2 cellular contexts compared by ENCODE assay signal in the genomic region with DNA sequence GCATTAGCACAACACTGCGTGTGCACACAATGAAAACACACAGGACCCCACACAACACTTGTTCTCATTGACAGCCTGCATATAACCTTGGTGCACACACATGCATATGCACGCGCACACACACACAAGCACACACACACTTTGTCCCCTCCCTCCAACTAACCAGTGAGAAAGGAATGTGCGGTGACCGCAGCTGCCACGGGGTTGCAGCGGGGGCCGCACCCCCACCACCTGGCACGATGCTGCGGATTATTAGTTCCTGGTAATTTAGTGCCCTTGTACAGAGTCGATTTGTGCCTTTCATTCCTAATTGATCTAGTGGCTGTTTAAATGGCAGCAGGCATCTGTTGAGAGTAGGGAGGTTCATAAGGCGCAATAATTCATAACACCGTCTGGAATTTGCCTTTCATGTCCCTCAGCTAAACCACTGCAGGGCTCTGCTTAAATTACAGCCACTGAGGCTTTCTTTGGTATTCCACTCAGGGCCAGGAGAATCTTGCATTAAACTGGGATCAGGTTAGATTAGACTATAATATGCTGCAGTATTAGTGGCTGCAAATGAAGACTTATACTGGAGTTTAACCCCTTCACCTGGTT.
TF ChIP-seq lines count a peak whose summit lies in the region.

No MANE protein-coding gene starts in this region.

TF ChIP-seq in IMR-90, 13 proteins besides CTCF, POLR2A, EP300 and RAD21:
- TF ChIP-seq, protein P1, sequence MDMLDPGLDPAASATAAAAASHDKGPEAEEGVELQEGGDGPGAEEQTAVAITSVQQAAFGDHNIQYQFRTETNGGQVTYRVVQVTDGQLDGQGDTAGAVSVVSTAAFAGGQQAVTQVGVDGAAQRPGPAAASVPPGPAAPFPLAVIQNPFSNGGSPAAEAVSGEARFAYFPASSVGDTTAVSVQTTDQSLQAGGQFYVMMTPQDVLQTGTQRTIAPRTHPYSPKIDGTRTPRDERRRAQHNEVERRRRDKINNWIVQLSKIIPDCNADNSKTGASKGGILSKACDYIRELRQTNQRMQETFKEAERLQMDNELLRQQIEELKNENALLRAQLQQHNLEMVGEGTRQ (IDR thresholded peaks at IDR 0.05; ENCODE audit: low read depth, low read length): no peak
- TF ChIP-seq NFE2L2 (IDR thresholded peaks at IDR 0.05; ENCODE audit: low read depth, low read length) (no peak), BHLHE40 (IDR thresholded peaks at IDR 0.05; ENCODE audit: low read depth, low read length) (no peak), CHD1 (IDR thresholded peaks at IDR 0.05; ENCODE audit: low read depth, low read length) (no peak), MAZ (IDR thresholded peaks at IDR 0.05; ENCODE audit: borderline replicate concordance, low read depth, low read length) (no peak), RCOR1 (IDR thresholded peaks at IDR 0.05; ENCODE audit: insufficient replicate concordance, low read length) (no peak), FOS (IDR thresholded peaks at IDR 0.05; ENCODE audit: low read depth, low read length) (no peak), MAFK (IDR thresholded peaks at IDR 0.05; ENCODE audit: low read depth, low read length) (no peak), MXI1 (IDR thresholded peaks at IDR 0.05; ENCODE audit: borderline replicate concordance, low read depth, low read length) (no peak), RFX5 (IDR thresholded peaks at IDR 0.05; ENCODE audit: low read depth, low read length) (no peak), CEBPB (IDR thresholded peaks at IDR 0.05; ENCODE audit: low read depth, low read length) (no peak), SMC3 (IDR thresholded peaks at IDR 0.05; ENCODE audit: low read depth, low read length) (no peak)
- TF ChIP-seq, protein P2, sequence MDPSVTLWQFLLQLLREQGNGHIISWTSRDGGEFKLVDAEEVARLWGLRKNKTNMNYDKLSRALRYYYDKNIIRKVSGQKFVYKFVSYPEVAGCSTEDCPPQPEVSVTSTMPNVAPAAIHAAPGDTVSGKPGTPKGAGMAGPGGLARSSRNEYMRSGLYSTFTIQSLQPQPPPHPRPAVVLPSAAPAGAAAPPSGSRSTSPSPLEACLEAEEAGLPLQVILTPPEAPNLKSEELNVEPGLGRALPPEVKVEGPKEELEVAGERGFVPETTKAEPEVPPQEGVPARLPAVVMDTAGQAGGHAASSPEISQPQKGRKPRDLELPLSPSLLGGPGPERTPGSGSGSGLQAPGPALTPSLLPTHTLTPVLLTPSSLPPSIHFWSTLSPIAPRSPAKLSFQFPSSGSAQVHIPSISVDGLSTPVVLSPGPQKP (IDR thresholded peaks at IDR 0.05; ENCODE audit: borderline replicate concordance, low read depth, low read length): no peak

TF ChIP-seq in H1, 55 proteins besides CTCF, POLR2A, EP300 and RAD21:
- TF ChIP-seq EGR1 (IDR thresholded peaks at IDR 0.05; ENCODE audit: borderline replicate concordance, low read depth, low read length) (no peak), RBBP5 (IDR thresholded peaks at IDR 0.05; ENCODE audit: borderline replicate concordance, low read depth, low read length) (no peak), HDAC6 (IDR thresholded peaks at IDR 0.05; ENCODE audit: low read depth, low read length) (no peak), KDM5A (IDR thresholded peaks at IDR 0.05; ENCODE audit: low read length) (no peak), POLR2AphosphoS5 (IDR thresholded peaks at IDR 0.05; ENCODE audit: low read depth, low read length) (no peak), RFX5 (IDR thresholded peaks at IDR 0.05; ENCODE audit: borderline replicate concordance, low read depth, low read length) (no peak), JUND (IDR thresholded peaks at IDR 0.05; ENCODE audit: low read length) (no peak), TCF12 (IDR thresholded peaks at IDR 0.05; ENCODE audit: low read depth, low read length) (no peak), GABPA (IDR thresholded peaks at IDR 0.05; ENCODE audit: borderline replicate concordance, insufficient read depth, low read length) (no peak), JUN (IDR thresholded peaks at IDR 0.05; ENCODE audit: low read depth, low read length) (no peak), SP4 (IDR thresholded peaks at IDR 0.05; ENCODE audit: low read length) (no peak)
- TF ChIP-seq, protein P3, sequence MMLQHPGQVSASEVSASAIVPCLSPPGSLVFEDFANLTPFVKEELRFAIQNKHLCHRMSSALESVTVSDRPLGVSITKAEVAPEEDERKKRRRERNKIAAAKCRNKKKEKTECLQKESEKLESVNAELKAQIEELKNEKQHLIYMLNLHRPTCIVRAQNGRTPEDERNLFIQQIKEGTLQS (IDR thresholded peaks at IDR 0.05; ENCODE audit: insufficient read depth, low read depth, low read length): no peak
TF ChIP-seq in H1: peak in this region for 0.
